ENCODE assay signal across 1 cellular context in genomic region chr12:47082963-47083621, GRCh38.
TF ChIP-seq lines count a peak whose summit lies in the region.

No MANE protein-coding gene starts in this region.

TF ChIP-seq in IMR-90, 13 proteins besides CTCF, POLR2A, EP300 and RAD21 (continued from another document):
- TF ChIP-seq, protein P1, sequence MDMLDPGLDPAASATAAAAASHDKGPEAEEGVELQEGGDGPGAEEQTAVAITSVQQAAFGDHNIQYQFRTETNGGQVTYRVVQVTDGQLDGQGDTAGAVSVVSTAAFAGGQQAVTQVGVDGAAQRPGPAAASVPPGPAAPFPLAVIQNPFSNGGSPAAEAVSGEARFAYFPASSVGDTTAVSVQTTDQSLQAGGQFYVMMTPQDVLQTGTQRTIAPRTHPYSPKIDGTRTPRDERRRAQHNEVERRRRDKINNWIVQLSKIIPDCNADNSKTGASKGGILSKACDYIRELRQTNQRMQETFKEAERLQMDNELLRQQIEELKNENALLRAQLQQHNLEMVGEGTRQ (IDR thresholded peaks at IDR 0.05; ENCODE audit: low read depth, low read length): peak; percentile 40; the same call in 1 of the 2 replicates
- TF ChIP-seq CHD1 (IDR thresholded peaks at IDR 0.05; ENCODE audit: low read depth, low read length) (no peak), CEBPB (IDR thresholded peaks at IDR 0.05; ENCODE audit: low read depth, low read length) (peak; percentile 94)
